ENCODE assay signal across 8 cellular contexts in the genomic region with DNA sequence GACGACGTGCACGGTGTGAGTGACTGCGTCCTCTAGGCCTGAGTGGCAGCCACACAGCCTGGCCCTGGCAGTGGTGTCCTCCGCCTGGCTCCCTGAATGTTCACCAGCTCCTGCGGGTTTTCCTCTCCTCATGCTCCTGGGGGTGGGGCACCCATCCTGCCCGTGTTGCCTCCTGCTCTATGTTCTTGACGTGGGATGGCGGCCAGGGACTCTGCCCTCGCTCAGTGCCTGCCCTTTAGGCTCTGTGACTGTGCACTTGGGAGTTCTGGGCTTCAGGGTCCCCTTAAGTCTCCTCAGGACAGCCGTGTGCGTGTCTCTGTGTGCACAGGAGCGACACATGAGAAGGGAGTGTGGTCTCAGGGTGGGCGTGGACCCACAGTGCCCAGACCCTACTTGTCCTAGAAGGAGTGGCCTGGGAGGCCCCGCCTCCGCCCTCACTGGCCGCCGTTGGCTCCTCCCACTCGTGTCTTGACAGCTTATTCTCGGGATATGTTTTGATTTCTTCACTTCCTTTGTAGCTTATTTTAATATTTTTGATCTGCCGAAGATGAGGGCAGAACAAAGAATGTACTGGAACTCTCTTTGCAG. TPM values are rescaled to one million over a fixed set of nuclear protein-coding genes. Genes with fewer than 3 reads are reported as not detected.
DNase-seq lines count a peak whose midpoint lies in the region; ATAC-seq and TF ChIP-seq lines count a peak whose summit lies in the region.

No MANE protein-coding gene starts in this region.

- CTCF ChIA-PET in activated B cell treated with CpG ODN at 0.5 μM for 24 hours (lab: Charles Lee) = interaction anchor here (1.0 kb wide), 1 partner anchor 37 kb away, joined by 3 read pairs; a partner anchor contains a TSS

- intact Hi-C loops in activated B cell treated with CpG ODN at 0.5 μM for 24 hours (cut with micrococcal nuclease) = no loop called here
- intact Hi-C loops in left colon (cut with DNase I, micrococcal nuclease) = no loop called here

- peaks cover 76% of the 10 kb centered on the region for H3K4me1 Mint-ChIP-seq in activated B cell treated with CpG ODN at 0.5 μM for 24 hours
- peaks cover 63% of the 10 kb centered on the region for H3K4me1 Mint-ChIP-seq in chondrocyte (ENCODE audit: low read depth)

- POLR2A ChIA-PET in activated B cell treated with CpG ODN at 0.5 μM for 24 hours (lab: Charles Lee) = interaction anchor here (1.0 to 4.3 kb wide), 5 partner anchors 25 to 325 kb away, joined by 3 to 46 read pairs (median 3); a partner anchor contains a TSS

- ATAC-seq in activated B cell treated with CpG ODN at 0.5 μM for 24 hours (ENCODE audit: low read depth) = no peak
- ATAC-seq in left colon = peak; percentile 6

- H3K36me3 Mint-ChIP-seq in activated B cell treated with CpG ODN at 0.5 μM for 24 hours (ENCODE audit: low read depth) = peaks cover 11% of the 10 kb centered on the region
- peaks cover 8% of the 10 kb centered on the region for H3K36me3 Mint-ChIP-seq in chondrocyte (ENCODE audit: low read depth)

- H3K9me3 Mint-ChIP-seq in activated B cell treated with CpG ODN at 0.5 μM for 24 hours = no peaks in the 10 kb centered on the region
- H3K9me3 Mint-ChIP-seq in chondrocyte (ENCODE audit: low read depth) = no peaks in the 10 kb centered on the region

- H3K27ac Mint-ChIP-seq in activated B cell treated with CpG ODN at 0.5 μM for 24 hours (peak overlapping the region; percentile 82), chondrocyte (ENCODE audit: unreplicated experiment) (peak overlapping the region; percentile 98)

- peak overlapping the region; percentile 95 for H3K4me3 Mint-ChIP-seq in activated B cell treated with CpG ODN at 0.5 μM for 24 hours
- H3K4me3 Mint-ChIP-seq in chondrocyte (ENCODE audit: unreplicated experiment) = peak overlapping the region; percentile 97

- H3K27me3 Mint-ChIP-seq in activated B cell treated with CpG ODN at 0.5 μM for 24 hours = no peaks in the 10 kb centered on the region
- no peaks in the 10 kb centered on the region for H3K27me3 Mint-ChIP-seq in chondrocyte (ENCODE audit: low read depth)

- peak; percentile 72 for DNase-seq in NCI-H82 (lab: John Stamatoyannopoulos, UW)
- DNase-seq in NCI-H82 treated with DMSO at 0.1 percent for 48 hours (lab: John Stamatoyannopoulos, UW; ENCODE audit: unreplicated experiment) = no peak
- no peak for DNase-seq in activated B cell treated with CpG ODN at 0.5 μM for 24 hours
- DNase-seq in chondrocyte (ENCODE audit: low spot score) = peak; percentile 97
- peak; percentile 80 to 82 for DNase-seq in left colon
- DNase-seq in stimulated activated CD4-positive, alpha-beta T cell treated with anti-CD3 and anti-CD28 coated beads, Interleukin-15, amount 100 ng/mL, for 1 hour (ENCODE audit: low read depth in 1 of 2, low spot score in 1 of 2) = peak; percentile 52 to 72
- DNase-seq in GM19240 (ENCODE audit: insufficient read length, low spot score) = no peak
- DNase-seq in NCI-H2171 (lab: John Stamatoyannopoulos, UW) = no peak

- TF ChIP-seq CTCF in activated B cell treated with CpG ODN at 0.5 μM for 24 hours (IDR thresholded peaks at IDR 0.05) = no peak
- no peak for TF ChIP-seq CTCF in chondrocyte (IDR thresholded peaks at IDR 0.05)

RNA-seq across cellular contexts. Expression of a gene that starts 3.6 kb away (rescaled TPM):
- total RNA-seq in activated B cell treated with CpG ODN at 0.5 μM for 24 hours = 37.2 and 37.6 TPM in 2 replicates
- 112 to 135 TPM (median 116 TPM) in 3 replicates for total RNA-seq in chondrocyte
- total RNA-seq in left colon = 10 to 100 TPM; 30.2 to 35.5 TPM

RNA-seq across cellular contexts. Expression of a gene that starts 37.2 kb away (rescaled TPM):
- 73.7 and 83.9 TPM in 2 replicates for total RNA-seq in activated B cell treated with CpG ODN at 0.5 μM for 24 hours
- 48.4 to 76.1 TPM (median 69.2 TPM) in 3 replicates for total RNA-seq in chondrocyte
- 10 to 100 TPM; 28.5 to 32.6 TPM for total RNA-seq in left colon

Comparison
In these comparisons a context has a peak if more than half of its experiments do, and no peak if none do; other contexts are left out.
1. DNase-seq: peak in NCI-H82 (single experiment), chondrocyte (single experiment), left colon (2 of 2) and stimulated activated CD4-positive, alpha-beta T cell treated with anti-CD3 and anti-CD28 coated beads, Interleukin-15, amount 100 ng/mL, for 1 hour (2 of 2); none in NCI-H82 treated with DMSO at 0.1 percent for 48 hours (single experiment), activated B cell treated with CpG ODN at 0.5 μM for 24 hours (single experiment), GM19240 (single experiment) and NCI-H2171 (single experiment).